Comparison of ENCODE assay signal across 36 cellular contexts in the genomic region with DNA sequence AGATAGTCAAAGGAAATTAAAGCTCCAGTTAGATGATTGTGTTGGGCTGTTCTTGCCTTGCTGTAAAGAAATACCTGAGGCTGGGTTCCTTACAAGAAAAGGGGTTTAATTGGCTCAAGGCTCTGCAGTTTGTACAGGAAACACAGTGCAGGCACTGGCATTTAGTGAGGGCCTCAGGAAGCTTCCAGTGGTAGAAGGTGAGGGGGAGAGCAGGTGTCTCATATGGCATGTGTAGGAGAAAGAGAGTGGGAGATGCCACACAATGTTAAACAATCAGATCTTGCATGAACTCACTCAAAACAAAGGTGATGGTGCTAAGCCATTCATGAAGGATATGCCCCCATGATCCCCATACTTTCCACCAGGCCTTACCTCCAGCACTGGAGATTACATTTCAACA.
"Had no signal": no experiment of that assay in that cellular context is flagged by ENCODE, and none has a peak within 500 bp of the region (broad histone marks: within the 10 kb centered on the region; RNA-seq: fewer than 3 reads in every experiment).

No MANE protein-coding gene starts in this region.

- FAIRE-seq: astrocyte had no signal

- H3K4me1 ChIP-seq: adrenal gland, body of pancreas, breast epithelium had no signal

- H3K4me3 ChIP-seq: adrenal gland, body of pancreas, breast epithelium had no signal

- H3K4me1 Mint-ChIP-seq: activated B cell treated with CpG ODN at 0.5 μM for 24 hours; activated CD4-positive, alpha-beta T cell treated with anti-CD3 and anti-CD28 coated beads, Interleukin-2, amount 10 ng/mL, durations not matched to agents 24 days and 14 days; activated naive CD8-positive, alpha-beta T cell treated with anti-CD3 and anti-CD28 coated beads for 36 hours; activated T-helper 17 cell treated with anti-CD3 and anti-CD28 coated beads, Interleukin-2, amount 50 U/mL, for 72 hours had no signal

- H3K9me3 ChIP-seq: adrenal gland, body of pancreas had no signal

- H3K27me3 ChIP-seq: adrenal gland, body of pancreas, brain microvascular endothelial cell, breast epithelium had no signal

- H3K4me3 Mint-ChIP-seq: activated B cell treated with CpG ODN at 0.5 μM for 24 hours; activated CD4-positive, alpha-beta memory T cell treated with anti-CD3 and anti-CD28 coated beads for 36 hours; activated CD4-positive, alpha-beta T cell treated with anti-CD3 and anti-CD28 coated beads, Interleukin-2, amount 10 ng/mL, durations not matched to agents 24 days and 14 days; activated CD8-positive, alpha-beta T cell treated with anti-CD3 and anti-CD28 coated beads for 36 hours; activated naive CD4-positive, alpha-beta T cell treated with anti-CD3 and anti-CD28 coated beads for 36 hours; activated naive CD8-positive, alpha-beta T cell treated with anti-CD3 and anti-CD28 coated beads for 36 hours; activated T-cell treated with anti-CD3 and anti-CD28 coated beads, Interleukin-2, amount 50 U/mL, for 4 hours; activated T-cell treated with anti-CD3 and anti-CD28 coated beads, Interleukin-2, amount 50 U/mL, for 72 hours; activated T-helper 1 cell treated with anti-CD3 and anti-CD28 coated beads, Interleukin-12 subunit alpha, Interleukin-12 subunit beta, Interleukin-2, Interleukin-4 antibody, amounts not matched to agents 30 ng/mL and 10 ng/mL and 1 ng/mL, durations not matched to agents 14 hours and 24 hours and 36 hours; activated T-helper 17 cell treated with anti-CD3 and anti-CD28 coated beads, Interleukin-2, amount 50 U/mL, for 72 hours; T-helper 1 cell treated with Interleukin-12 subunit alpha and Interleukin-12 subunit beta and Interleukin-4 antibody, amounts not matched to agents 30 μg/mL and 1 μg/mL, for 36 hours; T-helper 2 cell treated with Interferon-gamma antibody and Interleukin-4, amounts not matched to agents 5 μg/mL and 100 μg/mL, for 36 hours had no signal

- H3K27me3 Mint-ChIP-seq: activated B cell treated with CpG ODN at 0.5 μM for 24 hours; activated CD4-positive, alpha-beta memory T cell treated with anti-CD3 and anti-CD28 coated beads for 36 hours; activated CD4-positive, alpha-beta T cell treated with anti-CD3 and anti-CD28 coated beads, Interleukin-2, amount 10 ng/mL, durations not matched to agents 24 days and 14 days; activated CD8-positive, alpha-beta T cell treated with anti-CD3 and anti-CD28 coated beads for 36 hours; activated naive CD8-positive, alpha-beta T cell treated with anti-CD3 and anti-CD28 coated beads for 36 hours; activated T-helper 17 cell treated with anti-CD3 and anti-CD28 coated beads, Interleukin-2, amount 50 U/mL, for 72 hours had no signal

- ATAC-seq: activated CD8-positive, alpha-beta T cell treated with anti-CD3 and anti-CD28 coated beads for 36 hours; activated naive CD4-positive, alpha-beta T cell treated with anti-CD3 and anti-CD28 coated beads, Interleukin-2, amount 50 U/mL, for 72 hours; activated T-cell treated with anti-CD3 and anti-CD28 coated beads, Interleukin-2, amount 50 U/mL, for 4 hours; activated T-cell treated with anti-CD3 and anti-CD28 coated beads, Interleukin-2, amount 50 U/mL, for 72 hours; activated T-helper 17 cell treated with anti-CD3 and anti-CD28 coated beads, Interleukin-2, amount 50 U/mL, for 72 hours; body of pancreas had no signal

- H3K36me3 Mint-ChIP-seq: activated CD4-positive, alpha-beta memory T cell treated with anti-CD3 and anti-CD28 coated beads for 36 hours; activated naive CD8-positive, alpha-beta T cell treated with anti-CD3 and anti-CD28 coated beads for 36 hours had no signal

- DNase-seq: activated B cell treated with CpG ODN at 0.5 μM for 24 hours; activated CD4-positive, alpha-beta memory T cell treated with anti-CD3 and anti-CD28 coated beads for 36 hours; activated CD4-positive, alpha-beta T cell treated with anti-CD3 and anti-CD28 coated beads for 4 hours; activated CD4-positive, alpha-beta T cell treated with anti-CD3 and anti-CD28 coated beads, Interleukin-2, amount 10 ng/mL, durations not matched to agents 24 days and 14 days; activated CD4-positive, alpha-beta T cell treated with anti-CD3 and anti-CD28 coated beads, Interleukin-2, amount 50 U/mL, for 1 hour; activated CD4-positive, alpha-beta T cell treated with anti-CD3 and anti-CD28 coated beads, Interleukin-2, amount 50 U/mL, for 4 hours; activated CD4-positive, CD25-positive, alpha-beta regulatory T cell treated with anti-CD3 and anti-CD28 coated beads, Interleukin-2, amount 50 U/mL, for 72 hours; activated CD8-positive, alpha-beta memory T cell treated with anti-CD3 and anti-CD28 coated beads, Interleukin-2, amount 50 U/mL, for 4 hours; activated CD8-positive, alpha-beta T cell treated with anti-CD3 and anti-CD28 coated beads for 36 hours; activated effector memory CD4-positive, alpha-beta T cell treated with anti-CD3 and anti-CD28 coated beads, Interleukin-2, amount 50 U/mL, for 16 hours; activated gamma-delta T cell treated with Interleukin-2 at 50 U/mL for 16 hours; activated naive CD4-positive, alpha-beta T cell; activated naive CD4-positive, alpha-beta T cell treated with anti-CD3 and anti-CD28 coated beads for 36 hours; activated naive CD4-positive, alpha-beta T cell treated with anti-CD3 and anti-CD28 coated beads, Interleukin-2, amount 50 U/mL, for 16 hours; activated naive CD8-positive, alpha-beta T cell treated with anti-CD3 and anti-CD28 coated beads for 36 hours; activated T-cell treated with anti-CD3 and anti-CD28 coated beads for 4 hours; activated T-cell treated with anti-CD3 and anti-CD28 coated beads, Interleukin-2, amount 50 U/mL, for 1 hour; activated T-cell treated with anti-CD3 and anti-CD28 coated beads, Interleukin-2, amount 50 U/mL, for 4 hours; activated T-cell treated with anti-CD3 and anti-CD28 coated beads, Interleukin-2, amount 50 U/mL, for 72 hours; adrenal gland; amniotic stem cell; aorta; body of pancreas; brain microvascular endothelial cell; central memory CD4-positive, alpha-beta T cell; T-helper 1 cell; T-helper 2 cell; T-helper 9 cell; WERI-Rb-1 had no signal

- H3K9me3 Mint-ChIP-seq: activated CD4-positive, alpha-beta T cell treated with anti-CD3 and anti-CD28 coated beads, Interleukin-2, amount 10 ng/mL, durations not matched to agents 24 days and 14 days; activated T-helper 1 cell treated with anti-CD3 and anti-CD28 coated beads, Interleukin-12 subunit alpha, Interleukin-12 subunit beta, Interleukin-2, Interleukin-4 antibody, amounts not matched to agents 30 ng/mL and 10 ng/mL and 1 ng/mL, durations not matched to agents 14 hours and 24 hours and 36 hours had no signal

- H3K36me3 ChIP-seq: adrenal gland, brain microvascular endothelial cell, breast epithelium, WERI-Rb-1 had no signal

- H3K27ac Mint-ChIP-seq: activated B cell treated with CpG ODN at 0.5 μM for 24 hours; activated CD4-positive, alpha-beta memory T cell treated with anti-CD3 and anti-CD28 coated beads for 36 hours; activated CD4-positive, alpha-beta T cell treated with anti-CD3 and anti-CD28 coated beads, Interleukin-2, amount 10 ng/mL, durations not matched to agents 24 days and 14 days; activated CD8-positive, alpha-beta T cell treated with anti-CD3 and anti-CD28 coated beads for 36 hours; activated naive CD4-positive, alpha-beta T cell treated with anti-CD3 and anti-CD28 coated beads for 36 hours; activated naive CD4-positive, alpha-beta T cell treated with anti-CD3 and anti-CD28 coated beads, Interleukin-2, amount 50 U/mL, for 72 hours; activated naive CD8-positive, alpha-beta T cell treated with anti-CD3 and anti-CD28 coated beads for 36 hours; activated T-cell treated with anti-CD3 and anti-CD28 coated beads, Interleukin-2, amount 50 U/mL, for 72 hours; activated T-helper 1 cell treated with anti-CD3 and anti-CD28 coated beads, Interleukin-12 subunit alpha, Interleukin-12 subunit beta, Interleukin-2, Interleukin-4 antibody, amounts not matched to agents 30 ng/mL and 10 ng/mL and 1 ng/mL, durations not matched to agents 14 hours and 24 hours and 36 hours; activated T-helper 17 cell treated with anti-CD3 and anti-CD28 coated beads, Interleukin-2, amount 50 U/mL, for 72 hours; T-helper 1 cell treated with Interleukin-12 subunit alpha and Interleukin-12 subunit beta and Interleukin-4 antibody, amounts not matched to agents 30 μg/mL and 1 μg/mL, for 36 hours; T-helper 2 cell treated with Interferon-gamma antibody and Interleukin-4, amounts not matched to agents 5 μg/mL and 100 μg/mL, for 36 hours had no signal

- H3K27ac ChIP-seq: adrenal gland, body of pancreas, brain microvascular endothelial cell, breast epithelium, WERI-Rb-1 had no signal
